Comparison of ENCODE assay signal across 13 cellular contexts in genomic region chr9:31573561-31573960, GRCh38.
DNase-seq lines count a peak whose midpoint lies in the region; TF ChIP-seq lines count a peak whose summit lies in the region.
"Had no signal": no experiment of that assay in that cellular context is flagged by ENCODE, and none has a peak within 500 bp of the region (broad histone marks: within the 10 kb centered on the region; RNA-seq: fewer than 3 reads in every experiment).

No MANE protein-coding gene starts in this region.

- H3K9me3 ChIP-seq in mesodermal cell (ENCODE audit: control insufficient read depth, low read length) = no peaks in the 10 kb centered on the region
- H3K9me3 ChIP-seq: A549, BE2C, Caco-2 had no signal

- H3K36me3 ChIP-seq in mesodermal cell (ENCODE audit: control insufficient read depth, insufficient read depth, low read length) = no peaks in the 10 kb centered on the region
- H3K36me3 ChIP-seq: BE2C had no signal

- no peaks in the 10 kb centered on the region for H3K4me1 ChIP-seq in mesodermal cell (ENCODE audit: control insufficient read depth, insufficient read depth, low read length, poor library complexity, severe bottlenecking)
- H3K4me1 ChIP-seq: A549, BE2C, Caco-2 had no signal

- H3K27ac ChIP-seq in mesodermal cell (ENCODE audit: low read depth, low read length, severe bottlenecking) = peak overlapping the region; percentile 63
- H3K27ac ChIP-seq: A549, C4-2B, HL-60 had no signal

- H3K4me3 ChIP-seq in choroid plexus epithelial cell (ENCODE audit: low read depth, low read length) (no peak overlapping the region), mesodermal cell (ENCODE audit: extremely low read depth, insufficient read depth, low read length, poor library complexity, severe bottlenecking) (no peak overlapping the region)
- H3K4me3 ChIP-seq: A549 had no signal

- 86 to 100% methylated on average over 1 of the region's 2 CpGs for WGBS in mesodermal cell (ENCODE audit: insufficient coverage in 2 of 2), 2 experiments

- DNase-seq in amniotic epithelial cell (ENCODE audit: low read depth) = peak; percentile 75
- DNase-seq in choroid plexus epithelial cell (ENCODE audit: low read depth) = peak; percentile 5
- no peak for DNase-seq in DMS153 treated with DMSO at 0.1 percent for 48 hours (lab: John Stamatoyannopoulos, UW; ENCODE audit: unreplicated experiment)
- no peak for DNase-seq in germinal center (ENCODE audit: low spot score)
- DNase-seq in T-helper 1 cell = no peak
- DNase-seq in NCI-H1105 (lab: John Stamatoyannopoulos, UW) = no peak
- DNase-seq: BE2C; Caco-2; CD8-positive, alpha-beta T cell had no signal

- no peak for TF ChIP-seq CTCF in choroid plexus epithelial cell (conservative IDR thresholded peaks at IDR 0.05; ENCODE audit: low read depth, low read length)

Comparison
In these comparisons a context has a peak if more than half of its experiments do, and no peak if none do; other contexts are left out.
1. DNase-seq: peak in amniotic epithelial cell (single experiment) and choroid plexus epithelial cell (single experiment); none in DMS153 treated with DMSO at 0.1 percent for 48 hours (single experiment), germinal center (single experiment), T-helper 1 cell (0 of 5) and NCI-H1105 (single experiment).